14 cellular contexts compared by ENCODE assay signal in the genomic region with DNA sequence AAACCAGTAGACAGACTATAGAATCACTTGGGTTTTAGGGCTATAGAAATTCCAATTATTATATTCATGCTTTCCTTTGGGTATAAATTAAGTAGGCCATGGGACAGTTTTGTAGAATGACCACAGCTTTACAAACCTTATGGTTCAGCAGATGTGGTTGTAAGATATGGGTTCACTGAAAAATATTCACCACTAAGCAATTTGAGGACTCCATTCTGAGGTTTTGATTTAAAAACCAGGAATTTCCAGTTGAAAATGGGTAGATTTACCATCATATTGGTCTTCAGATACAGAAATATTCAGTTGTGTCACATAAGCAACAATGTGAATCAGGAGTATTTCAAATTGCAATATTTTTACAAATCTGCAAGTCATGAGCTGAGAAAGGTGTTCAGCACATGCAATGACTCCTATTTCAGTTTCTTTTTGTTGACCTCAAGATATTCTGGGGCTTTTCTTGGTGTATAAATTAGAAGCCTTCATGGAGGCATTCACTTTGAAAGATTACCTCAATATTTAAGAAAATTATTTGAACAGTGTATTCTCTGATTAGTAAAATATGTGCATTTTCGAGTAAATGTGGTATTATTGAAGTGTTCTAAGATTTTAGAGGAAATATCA.
A peak's percentile ranks its signal among the peaks of the same experiment; 100 is the strongest.
DNase-seq lines count a peak whose midpoint lies in the region; ATAC-seq and TF ChIP-seq lines count a peak whose summit lies in the region.
"Had no signal": no experiment of that assay in that cellular context is flagged by ENCODE, and none has a peak within 500 bp of the region (broad histone marks: within the 10 kb centered on the region; RNA-seq: fewer than 3 reads in every experiment).

No MANE protein-coding gene starts in this region.

- no peak overlapping the region for H4K91ac ChIP-seq in IMR-90 (ENCODE audit: insufficient read depth, low read depth, low read length)

- no peak for TF ChIP-seq RAD21 in IMR-90 (IDR thresholded peaks at IDR 0.05; ENCODE audit: low read length)

- TF ChIP-seq POLR2A in IMR-90 (IDR thresholded peaks at IDR 0.05; ENCODE audit: low read depth, low read length), result no peak

- H4K5ac ChIP-seq in IMR-90 (ENCODE audit: low read depth, low read length), result no peak overlapping the region

- H4K20me1 ChIP-seq in IMR-90 (ENCODE audit: insufficient read depth, low read length), result no peaks in the 10 kb centered on the region
- H4K20me1 ChIP-seq: BLaER1 had no signal

- H2BK5ac ChIP-seq in IMR-90 (ENCODE audit: low read depth, low read length, poor library complexity, severe bottlenecking), result no peak overlapping the region

- no peak overlapping the region for H3K27ac Mint-ChIP-seq in activated T-cell treated with anti-CD3 and anti-CD28 coated beads, Interleukin-2, amount 50 U/mL, for 24 hours

- H3K27me3 ChIP-seq in IMR-90 (ENCODE audit: control insufficient read depth, insufficient read depth, low read length), result no peaks in the 10 kb centered on the region

- no peak overlapping the region for H3K18ac ChIP-seq in IMR-90 (ENCODE audit: low read depth, low read length)

- H3K4me3 Mint-ChIP-seq in activated T-cell treated with anti-CD3 and anti-CD28 coated beads, Interleukin-2, amount 50 U/mL, for 24 hours, result no peak overlapping the region

- no peaks in the 10 kb centered on the region for H3K79me1 ChIP-seq in IMR-90 (ENCODE audit: low read depth in 1 of 2, low read length in 2 of 2)

- H4K8ac ChIP-seq in IMR-90 (ENCODE audit: low read depth in 2 of 2, low read length in 2 of 2), result no peak overlapping the region

- no peaks in the 10 kb centered on the region for H3K4me1 Mint-ChIP-seq in activated T-cell treated with anti-CD3 and anti-CD28 coated beads, Interleukin-2, amount 50 U/mL, for 24 hours (ENCODE audit: low read depth)

- peaks cover 3% of the 10 kb centered on the region for H3K27me3 Mint-ChIP-seq in activated T-cell treated with anti-CD3 and anti-CD28 coated beads, Interleukin-2, amount 50 U/mL, for 24 hours

- H3K9ac ChIP-seq in IMR-90 (ENCODE audit: low read depth, low read length), result no peak overlapping the region
- H3K9ac ChIP-seq: BLaER1 had no signal

- H3K4me2 ChIP-seq in IMR-90 (ENCODE audit: low read depth, low read length), result no peak overlapping the region
- H3K4me2 ChIP-seq: BLaER1 had no signal

- no peaks in the 10 kb centered on the region for H3K9me3 ChIP-seq in IMR-90 (ENCODE audit: control insufficient read depth, insufficient read depth, low read length)
- H3K9me3 ChIP-seq: HAP-1 had no signal

- H2BK120ac ChIP-seq in IMR-90 (ENCODE audit: low read depth, low read length), result no peak overlapping the region

- no peak overlapping the region for H2AK5ac ChIP-seq in IMR-90 (ENCODE audit: low read depth, low read length)

- H2AK9ac ChIP-seq in IMR-90 (replicated peaks; ENCODE audit: low read depth, low read length, poor library complexity), result no peak overlapping the region

- no peaks in the 10 kb centered on the region for H3K9me1 ChIP-seq in IMR-90 (ENCODE audit: insufficient read depth, low read length)

- BruUV-seq in IMR-90 (replicated peaks; lab: Mats Ljungman, UMichigan), result no TSS peak

- in situ Hi-C loops in IMR-90 (cut with MboI; ENCODE audit: low sequenced_read_pairs), result no loop called here

- H3K4me3 ChIP-seq in IMR-90 (ENCODE audit: insufficient read depth, low read depth, low read length), result no peak overlapping the region
- H3K4me3 ChIP-seq: BLaER1, HAP-1 had no signal

- no peak overlapping the region for H3K56ac ChIP-seq in IMR-90 (ENCODE audit: extremely low read depth, insufficient read depth, low read length)

- H3K36me3 Mint-ChIP-seq in activated T-cell treated with anti-CD3 and anti-CD28 coated beads, Interleukin-2, amount 50 U/mL, for 24 hours (ENCODE audit: low read depth), result no peaks in the 10 kb centered on the region

- intact Hi-C loops in IMR-90 (cut with micrococcal nuclease), result no loop called here

- no peak overlapping the region for H2BK20ac ChIP-seq in IMR-90 (ENCODE audit: low read depth, low read length)

- H3K4ac ChIP-seq in IMR-90 (ENCODE audit: low read depth, low read length), result no peak overlapping the region

- WGBS in IMR-90 (ENCODE audit: extremely low coverage in 2 of 2, insufficient read length in 1 of 2), 2 experiments, result no CpG with 5 or more reads among the region's 1 CpG

- CTCF ChIA-PET in IMR-90 (lab: Yijun Ruan, JAX), result no interaction called here

- H3K4me1 ChIP-seq in IMR-90 (ENCODE audit: control insufficient read depth, insufficient read depth, low read length), result no peaks in the 10 kb centered on the region
- H3K4me1 ChIP-seq: BLaER1, HAP-1 had no signal

- peaks cover 7% of the 10 kb centered on the region for H3K9me3 Mint-ChIP-seq in activated T-cell treated with anti-CD3 and anti-CD28 coated beads, Interleukin-2, amount 50 U/mL, for 24 hours

- no peak overlapping the region for H2AFZ ChIP-seq in IMR-90 (replicated peaks; ENCODE audit: low read length, poor library complexity)

- POLR2A ChIA-PET in IMR-90 (lab: Charles Lee; ENCODE audit: unreplicated experiment), result no interaction called here

- no peak overlapping the region for H3K14ac ChIP-seq in IMR-90 (replicated peaks; ENCODE audit: low read depth, low read length)

- H3K23ac ChIP-seq in IMR-90 (ENCODE audit: low read depth, low read length), result no peak overlapping the region

- H3K27ac ChIP-seq in IMR-90 (ENCODE audit: insufficient read depth, low read length), result no peak overlapping the region
- H3K27ac ChIP-seq: BLaER1 had no signal

- H3K36me3 ChIP-seq in IMR-90 (ENCODE audit: control insufficient read depth, insufficient read depth, low read length), result no peaks in the 10 kb centered on the region
- H3K36me3 ChIP-seq: BLaER1, HAP-1 had no signal

- ATAC-seq in IMR-90 (ENCODE audit: low read depth), result no peak
- ATAC-seq in HG02938 (IDR thresholded peaks at IDR 0.05; ENCODE audit: unreplicated experiment), result no peak
- no peak for ATAC-seq in GM18858 (IDR thresholded peaks at IDR 0.05; ENCODE audit: unreplicated experiment)

- dilution Hi-C loops in IMR-90 (cut with HindIII; ENCODE audit: low sequenced_read_pairs, unreplicated experiment), result no loop called here

- DNase-seq in EH (ENCODE audit: low read depth) (peak; percentile 72), IMR-90 (peak; percentile 35), amniotic epithelial cell (ENCODE audit: low read depth) (peak; percentile 64), renal cortical epithelial cell (ENCODE audit: low read depth) (peak; percentile 41)
- no peak for DNase-seq in activated T-cell treated with anti-CD3 and anti-CD28 coated beads, Interleukin-2, amount 50 U/mL, for 24 hours
- DNase-seq: NCI-H1092, NCI-H2107, NCI-H345, NCI-H69, Right ventricle myocardium superior had no signal

- no peak for TF ChIP-seq CTCF in IMR-90 (conservative IDR thresholded peaks at IDR 0.05; ENCODE audit: low read depth, low read length)

- H2BK15ac ChIP-seq in IMR-90 (ENCODE audit: low read depth, low read length), result no peak overlapping the region

TF ChIP-seq in IMR-90, 13 proteins besides CTCF, POLR2A, EP300 and RAD21:
- TF ChIP-seq SMC3 (IDR thresholded peaks at IDR 0.05; ENCODE audit: low read depth, low read length) (no peak), ELK1 (IDR thresholded peaks at IDR 0.05; ENCODE audit: borderline replicate concordance, low read depth, low read length) (no peak), CEBPB (IDR thresholded peaks at IDR 0.05; ENCODE audit: low read depth, low read length) (no peak), FOS (IDR thresholded peaks at IDR 0.05; ENCODE audit: low read depth, low read length) (no peak), MAZ (IDR thresholded peaks at IDR 0.05; ENCODE audit: borderline replicate concordance, low read depth, low read length) (no peak), RCOR1 (IDR thresholded peaks at IDR 0.05; ENCODE audit: insufficient replicate concordance, low read length) (no peak), USF2 (IDR thresholded peaks at IDR 0.05; ENCODE audit: low read depth, low read length) (no peak), RFX5 (IDR thresholded peaks at IDR 0.05; ENCODE audit: low read depth, low read length) (no peak), BHLHE40 (IDR thresholded peaks at IDR 0.05; ENCODE audit: low read depth, low read length) (no peak), MAFK (IDR thresholded peaks at IDR 0.05; ENCODE audit: low read depth, low read length) (no peak), NFE2L2 (IDR thresholded peaks at IDR 0.05; ENCODE audit: low read depth, low read length) (no peak), CHD1 (IDR thresholded peaks at IDR 0.05; ENCODE audit: low read depth, low read length) (no peak), MXI1 (IDR thresholded peaks at IDR 0.05; ENCODE audit: borderline replicate concordance, low read depth, low read length) (no peak)
